ENCODE assay signal across 11 cellular contexts in the genomic region with DNA sequence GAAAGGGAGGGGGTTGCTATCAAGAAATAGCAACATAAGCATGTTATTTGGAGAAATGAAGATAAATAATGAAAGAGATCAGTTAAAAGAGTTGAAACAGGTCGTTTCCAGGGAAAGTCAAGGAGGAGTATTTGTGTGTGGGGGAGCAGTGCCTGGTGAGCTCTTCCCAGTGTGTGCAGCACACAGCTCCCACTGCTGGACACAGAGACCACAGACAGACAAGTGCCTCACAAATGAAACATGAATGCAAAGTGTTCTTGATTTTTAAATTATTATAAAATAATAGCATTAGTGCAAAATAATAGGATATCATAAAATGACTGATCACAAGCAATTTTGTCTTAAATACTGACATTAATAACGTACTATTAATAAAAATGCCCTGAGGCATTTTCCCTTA. TPM values are rescaled to one million over a fixed set of nuclear protein-coding genes. Genes with fewer than 3 reads are reported as not detected.
DNase-seq lines count a peak whose midpoint lies in the region; ATAC-seq lines count a peak whose summit lies in the region.
"Had no signal": no experiment of that assay in that cellular context is flagged by ENCODE, and none has a peak within 500 bp of the region (broad histone marks: within the 10 kb centered on the region; RNA-seq: fewer than 3 reads in every experiment).

No MANE protein-coding gene starts in this region.

- no peak overlapping the region for H3K27ac ChIP-seq in effector memory CD4-positive, alpha-beta T cell (ENCODE audit: insufficient read depth, low read length, poor library complexity, severe bottlenecking)

- H3K4me3 ChIP-seq in effector memory CD4-positive, alpha-beta T cell (ENCODE audit: insufficient read depth, low read depth, low read length, poor library complexity, severe bottlenecking) = no peak overlapping the region

- DNase-seq in DMS53 (lab: John Stamatoyannopoulos, UW) = peak; percentile 15
- no peak for DNase-seq in DMS53 treated with DMSO at 0.1 percent for 48 hours (lab: John Stamatoyannopoulos, UW; ENCODE audit: unreplicated experiment)
- peak; percentile 29 for DNase-seq in RKO (ENCODE audit: low spot score)
- peak; percentile 31 for DNase-seq in fibroblast of peridontal ligament (ENCODE audit: extremely low read depth)
- DNase-seq in pulmonary artery endothelial cell (ENCODE audit: low read depth, low spot score) = peak; percentile 4
- DNase-seq in effector memory CD4-positive, alpha-beta T cell = no peak
- DNase-seq: activated effector memory CD4-positive, alpha-beta T cell treated with anti-CD3 and anti-CD28 coated beads, Interleukin-2, amount 50 U/mL, for 16 hours had no signal

- no peak for ATAC-seq in GM21360 (IDR thresholded peaks at IDR 0.05; ENCODE audit: unreplicated experiment)
- no peak for ATAC-seq in GM18870 (IDR thresholded peaks at IDR 0.05; ENCODE audit: unreplicated experiment)
- ATAC-seq: esophagus mucosa had no signal

- H3K27me3 ChIP-seq in effector memory CD4-positive, alpha-beta T cell (replicated peaks; ENCODE audit: control insufficient read depth, insufficient read depth, low read length, poor library complexity, severe bottlenecking) = no peaks in the 10 kb centered on the region

- no peaks in the 10 kb centered on the region for H3K4me1 ChIP-seq in effector memory CD4-positive, alpha-beta T cell (ENCODE audit: control insufficient read depth, insufficient read depth, low read length, poor library complexity, severe bottlenecking)

- H3K9me3 ChIP-seq in effector memory CD4-positive, alpha-beta T cell (ENCODE audit: control insufficient read depth, low read length) = no peaks in the 10 kb centered on the region

- H3K36me3 ChIP-seq in effector memory CD4-positive, alpha-beta T cell (ENCODE audit: control insufficient read depth, insufficient read depth, low read length) = no peaks in the 10 kb centered on the region

RNA-seq across cellular contexts. Expression of gene LIFR, which starts 40.8 kb away (rescaled TPM):
- total RNA-seq in pulmonary artery endothelial cell = 35.8 and 37.4 TPM in 2 replicates
- total RNA-seq: T-helper 1 cell treated with Interleukin-12 subunit alpha and Interleukin-12 subunit beta and Interleukin-4 antibody, amounts not matched to agents 30 ng/mL and 1 ng/mL, for 36 hours had no signal

Comparison
In these comparisons a context has a peak if more than half of its experiments do, and no peak if none do; other contexts are left out.
1. DNase-seq: peak in DMS53 (single experiment), RKO (single experiment), fibroblast of peridontal ligament (single experiment) and pulmonary artery endothelial cell (single experiment); none in DMS53 treated with DMSO at 0.1 percent for 48 hours (single experiment) and effector memory CD4-positive, alpha-beta T cell (0 of 3).